In the genomic region with DNA sequence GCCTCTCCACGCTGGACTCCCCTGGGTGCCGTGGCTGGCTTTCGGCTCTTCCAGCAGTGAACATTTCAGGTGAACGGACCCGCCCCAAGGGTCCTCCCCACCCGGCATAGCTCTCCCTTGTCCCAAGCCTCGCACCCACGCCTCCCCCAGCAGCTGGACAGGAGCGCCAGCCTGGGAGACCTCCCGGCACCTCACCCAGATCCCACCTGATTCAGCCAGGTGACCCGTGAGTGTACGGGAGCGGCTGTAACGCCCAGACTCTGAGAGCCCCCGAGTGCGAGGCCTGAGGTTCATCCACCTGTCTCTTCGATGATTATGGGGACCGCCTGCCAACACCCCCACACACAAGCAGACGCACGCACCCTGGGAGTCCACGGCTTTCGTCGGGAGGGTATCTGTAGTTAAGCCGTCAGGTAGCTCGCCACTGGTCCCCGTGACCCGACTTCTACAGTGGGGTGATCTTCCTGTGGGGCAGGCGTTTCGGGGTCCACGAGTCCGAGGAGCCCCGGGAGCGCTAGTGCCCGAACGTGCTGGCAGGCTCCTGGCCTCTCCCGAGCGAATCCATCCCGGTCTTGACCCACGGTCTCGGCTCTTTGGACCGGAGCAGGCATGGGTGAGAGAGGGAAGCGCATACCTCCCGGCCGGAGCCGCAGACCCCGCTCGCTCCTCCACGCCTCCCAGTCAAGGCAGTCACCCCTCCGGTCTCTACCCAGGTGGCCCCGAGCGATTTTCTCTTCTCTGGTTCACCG, we compare ENCODE assay signal across 1 cellular context.
TF ChIP-seq lines count a peak whose summit lies in the region.

No MANE protein-coding gene starts in this region.

TF ChIP-seq in HepG2, 621 proteins besides CTCF, POLR2A, EP300 and RAD21 (continued from another document):
- TF ChIP-seq PLRG1 (conservative IDR thresholded peaks at IDR 0.05) = no peak
- TF ChIP-seq ZNF646 (CRISPR knock-in tag; IDR thresholded peaks at IDR 0.05) = no peak
- TF ChIP-seq, protein P1, sequence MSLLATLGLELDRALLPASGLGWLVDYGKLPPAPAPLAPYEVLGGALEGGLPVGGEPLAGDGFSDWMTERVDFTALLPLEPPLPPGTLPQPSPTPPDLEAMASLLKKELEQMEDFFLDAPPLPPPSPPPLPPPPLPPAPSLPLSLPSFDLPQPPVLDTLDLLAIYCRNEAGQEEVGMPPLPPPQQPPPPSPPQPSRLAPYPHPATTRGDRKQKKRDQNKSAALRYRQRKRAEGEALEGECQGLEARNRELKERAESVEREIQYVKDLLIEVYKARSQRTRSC (CRISPR knock-in tag; IDR thresholded peaks at IDR 0.05; ENCODE audit: low read depth) = no peak
- no peak for TF ChIP-seq CBX1 (IDR thresholded peaks at IDR 0.05; ENCODE audit: low read depth)
- TF ChIP-seq ISL2 (CRISPR knock-in tag; IDR thresholded peaks at IDR 0.05) = no peak
- peak; percentile 51; the same call in 1 of the 2 replicates for TF ChIP-seq MTA1 (CRISPR knock-in tag; IDR thresholded peaks at IDR 0.05; ENCODE audit: borderline replicate concordance)
- TF ChIP-seq MZF1 (CRISPR knock-in tag; IDR thresholded peaks at IDR 0.05; ENCODE audit: borderline replicate concordance) = no peak
- TF ChIP-seq XRCC5 (optimal IDR thresholded peaks at IDR 0.05; ENCODE audit: low read length) = peak; percentile 3
- TF ChIP-seq SIN3A (IDR thresholded peaks at IDR 0.05; ENCODE audit: borderline replicate concordance, low read depth, low read length) = no peak
- no peak for TF ChIP-seq RORA (CRISPR knock-in tag; IDR thresholded peaks at IDR 0.05)
- 0 out of 2 replicates have a peak, but pooled peaks have one; percentile 43 for TF ChIP-seq MEF2D (CRISPR knock-in tag; IDR thresholded peaks at IDR 0.05)
- no peak for TF ChIP-seq ZFP36 (IDR thresholded peaks at IDR 0.05; ENCODE audit: borderline replicate concordance, low read depth, low read length, partially characterized antibody)
- no peak for TF ChIP-seq ZNF569 (CRISPR knock-in tag; IDR thresholded peaks at IDR 0.05; ENCODE audit: borderline replicate concordance)
- no peak for TF ChIP-seq HIVEP1 (CRISPR knock-in tag; IDR thresholded peaks at IDR 0.05)
- TF ChIP-seq HOXA3 (CRISPR knock-in tag; IDR thresholded peaks at IDR 0.05) = no peak
TF ChIP-seq in HepG2: peak in this region for 15.
